Comparison of ENCODE assay signal across 1 cellular context in genomic region chr1:92784639-92785500, GRCh38.
TF ChIP-seq lines count a peak whose summit lies in the region.

TSS of gene EVI5 (minus strand) at chr1:92785108. CDS start at chr1:92736546, 48,562 bp downstream.

TF ChIP-seq in K562, 482 proteins besides CTCF, POLR2A, EP300 and RAD21 (continued from another document and continues in another):
- TF ChIP-seq, protein P1, sequence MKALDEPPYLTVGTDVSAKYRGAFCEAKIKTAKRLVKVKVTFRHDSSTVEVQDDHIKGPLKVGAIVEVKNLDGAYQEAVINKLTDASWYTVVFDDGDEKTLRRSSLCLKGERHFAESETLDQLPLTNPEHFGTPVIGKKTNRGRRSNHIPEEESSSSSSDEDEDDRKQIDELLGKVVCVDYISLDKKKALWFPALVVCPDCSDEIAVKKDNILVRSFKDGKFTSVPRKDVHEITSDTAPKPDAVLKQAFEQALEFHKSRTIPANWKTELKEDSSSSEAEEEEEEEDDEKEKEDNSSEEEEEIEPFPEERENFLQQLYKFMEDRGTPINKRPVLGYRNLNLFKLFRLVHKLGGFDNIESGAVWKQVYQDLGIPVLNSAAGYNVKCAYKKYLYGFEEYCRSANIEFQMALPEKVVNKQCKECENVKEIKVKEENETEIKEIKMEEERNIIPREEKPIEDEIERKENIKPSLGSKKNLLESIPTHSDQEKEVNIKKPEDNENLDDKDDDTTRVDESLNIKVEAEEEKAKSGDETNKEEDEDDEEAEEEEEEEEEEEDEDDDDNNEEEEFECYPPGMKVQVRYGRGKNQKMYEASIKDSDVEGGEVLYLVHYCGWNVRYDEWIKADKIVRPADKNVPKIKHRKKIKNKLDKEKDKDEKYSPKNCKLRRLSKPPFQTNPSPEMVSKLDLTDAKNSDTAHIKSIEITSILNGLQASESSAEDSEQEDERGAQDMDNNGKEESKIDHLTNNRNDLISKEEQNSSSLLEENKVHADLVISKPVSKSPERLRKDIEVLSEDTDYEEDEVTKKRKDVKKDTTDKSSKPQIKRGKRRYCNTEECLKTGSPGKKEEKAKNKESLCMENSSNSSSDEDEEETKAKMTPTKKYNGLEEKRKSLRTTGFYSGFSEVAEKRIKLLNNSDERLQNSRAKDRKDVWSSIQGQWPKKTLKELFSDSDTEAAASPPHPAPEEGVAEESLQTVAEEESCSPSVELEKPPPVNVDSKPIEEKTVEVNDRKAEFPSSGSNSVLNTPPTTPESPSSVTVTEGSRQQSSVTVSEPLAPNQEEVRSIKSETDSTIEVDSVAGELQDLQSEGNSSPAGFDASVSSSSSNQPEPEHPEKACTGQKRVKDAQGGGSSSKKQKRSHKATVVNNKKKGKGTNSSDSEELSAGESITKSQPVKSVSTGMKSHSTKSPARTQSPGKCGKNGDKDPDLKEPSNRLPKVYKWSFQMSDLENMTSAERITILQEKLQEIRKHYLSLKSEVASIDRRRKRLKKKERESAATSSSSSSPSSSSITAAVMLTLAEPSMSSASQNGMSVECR (CRISPR knock-in tag; IDR thresholded peaks at IDR 0.05): peak; percentile 60
- TF ChIP-seq TEAD2 (tag; IDR thresholded peaks at IDR 0.05) (peak; percentile 33; the same call in 1 of the 2 replicates), HDAC2 (IDR thresholded peaks at IDR 0.05) (peak; percentile 76; the same call in 1 of the 2 replicates), PHB (CRISPR knock-in tag; IDR thresholded peaks at IDR 0.05) (no peak), ZNF143 (CRISPR knock-in tag; IDR thresholded peaks at IDR 0.05) (no peak), MCM3 (IDR thresholded peaks at IDR 0.05) (no peak), MEF2D (tag; conservative IDR thresholded peaks at IDR 0.05; ENCODE audit: low read depth) (no peak), PYGO2 (tag; IDR thresholded peaks at IDR 0.05) (no peak), ZNF41 (CRISPR knock-in tag; conservative IDR thresholded peaks at IDR 0.05) (0 out of 2 replicates have a peak, but pooled peaks have one; percentile 64), CCAR2 (IDR thresholded peaks at IDR 0.05; ENCODE audit: low read depth, low read length) (no peak), BRD9 (IDR thresholded peaks at IDR 0.05; ENCODE audit: low read depth, partially characterized antibody) (no peak), ZMIZ1 (IDR thresholded peaks at IDR 0.05; ENCODE audit: low read depth in 2 of 2, low read length in 2 of 2) (no peak), TEAD4 (IDR thresholded peaks at IDR 0.05; ENCODE audit: low read length) (peak; percentile 53), TEAD4 (CRISPR knock-in tag; IDR thresholded peaks at IDR 0.05; ENCODE audit: borderline replicate concordance) (no peak), PRPF4 (IDR thresholded peaks at IDR 0.05; ENCODE audit: insufficient read depth, low read depth, low read length, poor library complexity, severe bottlenecking) (no peak), KLF10 (CRISPR knock-in tag; IDR thresholded peaks at IDR 0.05) (no peak), TRIM24 (IDR thresholded peaks at IDR 0.05) (0 out of 4 replicates have a peak, but pooled peaks of 1 of the 2 experiments have one; percentile 14), ZNF764 (CRISPR knock-in tag; IDR thresholded peaks at IDR 0.05; ENCODE audit: low read depth) (no peak), SMAD1 (IDR thresholded peaks at IDR 0.05; ENCODE audit: low read depth, low read length, partially characterized antibody) (no peak), ZBTB2 (IDR thresholded peaks at IDR 0.05) (peak; percentile 82), XRCC4 (IDR thresholded peaks at IDR 0.05; ENCODE audit: extremely low read depth, insufficient read depth, insufficient read length) (no peak), ZNF830 (CRISPR knock-in tag; IDR thresholded peaks at IDR 0.05) (no peak), JUND (IDR thresholded peaks at IDR 0.05; ENCODE audit: borderline replicate concordance, low read depth, low read length) (0 out of 2 replicates have a peak, but pooled peaks have one; percentile 14), JUND (tag; IDR thresholded peaks at IDR 0.05; ENCODE audit: borderline replicate concordance, low read depth, low read length) (0 out of 3 replicates have a peak, but pooled peaks have one; percentile 39), MEIS2 (IDR thresholded peaks at IDR 0.05; ENCODE audit: partially characterized antibody) (peak; percentile 76), RB1 (IDR thresholded peaks at IDR 0.05; ENCODE audit: low read depth) (peak; percentile 20; the same call in 1 of the 2 replicates), RBM25 (IDR thresholded peaks at IDR 0.05; ENCODE audit: low read depth, low read length, severe bottlenecking) (no peak), ZNF354B (CRISPR knock-in tag; IDR thresholded peaks at IDR 0.05) (no peak), FOXA1 (IDR thresholded peaks at IDR 0.05; ENCODE audit: borderline replicate concordance) (no peak), TRIM28 (IDR thresholded peaks at IDR 0.05) (0 out of 2 replicates have a peak, but pooled peaks have one; percentile 9), TAF7 (tag; IDR thresholded peaks at IDR 0.05) (no peak), COPS2 (conservative IDR thresholded peaks at IDR 0.05) (no peak), TBL1XR1 (IDR thresholded peaks at IDR 0.05; ENCODE audit: low read length in 2 of 2) (no peak), ZNF586 (CRISPR knock-in tag; conservative IDR thresholded peaks at IDR 0.05) (no peak), ZSCAN29 (IDR thresholded peaks at IDR 0.05) (no peak), NUFIP1 (IDR thresholded peaks at IDR 0.05; ENCODE audit: partially characterized antibody) (peak; percentile 85), ATF4 (CRISPR knock-in tag; IDR thresholded peaks at IDR 0.05) (no peak), PRMT5 (CRISPR knock-in tag; IDR thresholded peaks at IDR 0.05) (no peak; the same call in 1 of the 2 replicates), TAF15 (IDR thresholded peaks at IDR 0.05; ENCODE audit: low read depth, low read length) (no peak), FOXJ3 (CRISPR knock-in tag; IDR thresholded peaks at IDR 0.05) (no peak), NFIX (CRISPR knock-in tag; IDR thresholded peaks at IDR 0.05; ENCODE audit: low read depth) (no peak), TCF7L2 (IDR thresholded peaks at IDR 0.05; ENCODE audit: low read depth, low read length) (no peak), SNIP1 (IDR thresholded peaks at IDR 0.05; ENCODE audit: low read depth) (no peak), ZNF766 (CRISPR knock-in tag; conservative IDR thresholded peaks at IDR 0.05) (peak; percentile 35), ZZZ3 (IDR thresholded peaks at IDR 0.05) (no peak), SLC30A9 (CRISPR knock-in tag; IDR thresholded peaks at IDR 0.05) (no peak), TAF9B (IDR thresholded peaks at IDR 0.05; ENCODE audit: partially characterized antibody) (no peak), L3MBTL2 (IDR thresholded peaks at IDR 0.05) (peak; percentile 100), CBFA2T3 (IDR thresholded peaks at IDR 0.05) (no peak), ZNF589 (CRISPR knock-in tag; IDR thresholded peaks at IDR 0.05; ENCODE audit: low read depth) (peak; percentile 77), EP400 (IDR thresholded peaks at IDR 0.05) (peak; percentile 87; the same call in 1 of the 2 replicates), ATF3 (IDR thresholded peaks at IDR 0.05) (no peak), ATF3 (CRISPR knock-in tag; conservative IDR thresholded peaks at IDR 0.05) (peak; percentile 88; the same call in 1 of the 2 replicates), CBX8 (IDR thresholded peaks at IDR 0.05; ENCODE audit: borderline replicate concordance, extremely low read depth, low read depth, low read length, poor library complexity, severe bottlenecking) (no peak)
- TF ChIP-seq, protein P2, sequence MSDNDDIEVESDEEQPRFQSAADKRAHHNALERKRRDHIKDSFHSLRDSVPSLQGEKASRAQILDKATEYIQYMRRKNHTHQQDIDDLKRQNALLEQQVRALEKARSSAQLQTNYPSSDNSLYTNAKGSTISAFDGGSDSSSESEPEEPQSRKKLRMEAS (CRISPR knock-in tag; IDR thresholded peaks at IDR 0.05): peak; percentile 100
- TF ChIP-seq, protein P3, sequence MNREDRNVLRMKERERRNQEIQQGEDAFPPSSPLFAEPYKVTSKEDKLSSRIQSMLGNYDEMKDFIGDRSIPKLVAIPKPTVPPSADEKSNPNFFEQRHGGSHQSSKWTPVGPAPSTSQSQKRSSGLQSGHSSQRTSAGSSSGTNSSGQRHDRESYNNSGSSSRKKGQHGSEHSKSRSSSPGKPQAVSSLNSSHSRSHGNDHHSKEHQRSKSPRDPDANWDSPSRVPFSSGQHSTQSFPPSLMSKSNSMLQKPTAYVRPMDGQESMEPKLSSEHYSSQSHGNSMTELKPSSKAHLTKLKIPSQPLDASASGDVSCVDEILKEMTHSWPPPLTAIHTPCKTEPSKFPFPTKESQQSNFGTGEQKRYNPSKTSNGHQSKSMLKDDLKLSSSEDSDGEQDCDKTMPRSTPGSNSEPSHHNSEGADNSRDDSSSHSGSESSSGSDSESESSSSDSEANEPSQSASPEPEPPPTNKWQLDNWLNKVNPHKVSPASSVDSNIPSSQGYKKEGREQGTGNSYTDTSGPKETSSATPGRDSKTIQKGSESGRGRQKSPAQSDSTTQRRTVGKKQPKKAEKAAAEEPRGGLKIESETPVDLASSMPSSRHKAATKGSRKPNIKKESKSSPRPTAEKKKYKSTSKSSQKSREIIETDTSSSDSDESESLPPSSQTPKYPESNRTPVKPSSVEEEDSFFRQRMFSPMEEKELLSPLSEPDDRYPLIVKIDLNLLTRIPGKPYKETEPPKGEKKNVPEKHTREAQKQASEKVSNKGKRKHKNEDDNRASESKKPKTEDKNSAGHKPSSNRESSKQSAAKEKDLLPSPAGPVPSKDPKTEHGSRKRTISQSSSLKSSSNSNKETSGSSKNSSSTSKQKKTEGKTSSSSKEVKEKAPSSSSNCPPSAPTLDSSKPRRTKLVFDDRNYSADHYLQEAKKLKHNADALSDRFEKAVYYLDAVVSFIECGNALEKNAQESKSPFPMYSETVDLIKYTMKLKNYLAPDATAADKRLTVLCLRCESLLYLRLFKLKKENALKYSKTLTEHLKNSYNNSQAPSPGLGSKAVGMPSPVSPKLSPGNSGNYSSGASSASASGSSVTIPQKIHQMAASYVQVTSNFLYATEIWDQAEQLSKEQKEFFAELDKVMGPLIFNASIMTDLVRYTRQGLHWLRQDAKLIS (CRISPR knock-in tag; IDR thresholded peaks at IDR 0.05): peak; percentile 92
- TF ChIP-seq, protein P4, sequence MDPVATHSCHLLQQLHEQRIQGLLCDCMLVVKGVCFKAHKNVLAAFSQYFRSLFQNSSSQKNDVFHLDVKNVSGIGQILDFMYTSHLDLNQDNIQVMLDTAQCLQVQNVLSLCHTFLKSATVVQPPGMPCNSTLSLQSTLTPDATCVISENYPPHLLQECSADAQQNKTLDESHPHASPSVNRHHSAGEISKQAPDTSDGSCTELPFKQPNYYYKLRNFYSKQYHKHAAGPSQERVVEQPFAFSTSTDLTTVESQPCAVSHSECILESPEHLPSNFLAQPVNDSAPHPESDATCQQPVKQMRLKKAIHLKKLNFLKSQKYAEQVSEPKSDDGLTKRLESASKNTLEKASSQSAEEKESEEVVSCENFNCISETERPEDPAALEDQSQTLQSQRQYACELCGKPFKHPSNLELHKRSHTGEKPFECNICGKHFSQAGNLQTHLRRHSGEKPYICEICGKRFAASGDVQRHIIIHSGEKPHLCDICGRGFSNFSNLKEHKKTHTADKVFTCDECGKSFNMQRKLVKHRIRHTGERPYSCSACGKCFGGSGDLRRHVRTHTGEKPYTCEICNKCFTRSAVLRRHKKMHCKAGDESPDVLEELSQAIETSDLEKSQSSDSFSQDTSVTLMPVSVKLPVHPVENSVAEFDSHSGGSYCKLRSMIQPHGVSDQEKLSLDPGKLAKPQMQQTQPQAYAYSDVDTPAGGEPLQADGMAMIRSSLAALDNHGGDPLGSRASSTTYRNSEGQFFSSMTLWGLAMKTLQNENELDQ (CRISPR knock-in tag; IDR thresholded peaks at IDR 0.05; ENCODE audit: borderline replicate concordance): 0 out of 2 replicates have a peak, but pooled peaks have one; percentile 30
